Comparison of ENCODE assay signal across 13 cellular contexts in genomic region chr15:99248000-99248727, GRCh38. TPM values are rescaled to one million over a fixed set of nuclear protein-coding genes. Genes with fewer than 3 reads are reported as not detected.
DNase-seq lines count a peak whose midpoint lies in the region; ATAC-seq, FAIRE-seq and TF ChIP-seq lines count a peak whose summit lies in the region.
"Had no signal": no experiment of that assay in that cellular context is flagged by ENCODE, and none has a peak within 500 bp of the region (broad histone marks: within the 10 kb centered on the region; RNA-seq: fewer than 3 reads in every experiment).

No MANE protein-coding gene starts in this region.

- H4K91ac ChIP-seq in mesenchymal stem cell (ENCODE audit: low read length), result no peak overlapping the region

- H3K4me3 ChIP-seq in heart left ventricle, result peak overlapping the region in 11 of 12 donors; percentile 43 to 87 (median 74)
- H3K4me3 ChIP-seq in K562, result no peak overlapping the region
- H3K4me3 ChIP-seq in mesenchymal stem cell (ENCODE audit: insufficient read depth in 1 of 2, low read depth in 1 of 2, low read length in 2 of 2), result peak overlapping the region in 1 of 2 experiments; percentile 94
- peak overlapping the region in 1 of 2 donors; percentile 71 for H3K4me3 ChIP-seq in vagina

- peaks cover 12% of the 10 kb centered on the region for H3K79me1 ChIP-seq in mesenchymal stem cell (replicated peaks; ENCODE audit: low read length, poor library complexity, severe bottlenecking)

- no peak overlapping the region for H3K4me3 Mint-ChIP-seq in T-helper 17 cell

- H3K9me1 ChIP-seq in K562 (ENCODE audit: control insufficient read depth, insufficient read depth, low read length), result no peaks in the 10 kb centered on the region

- H3K4ac ChIP-seq in mesenchymal stem cell (ENCODE audit: low read depth in 1 of 2, low read length in 2 of 2), result no peak overlapping the region

- CTCF ChIA-PET in K562 (lab: Yijun Ruan, JAX; ENCODE audit: low intra/inter-chr PET ratio), result no interaction called here

- TF ChIP-seq RAD21 in K562 (CRISPR knock-in tag; conservative IDR thresholded peaks at IDR 0.05 in 1 of 2, IDR thresholded peaks at IDR 0.05 in 1 of 2), result no peak

- BruUV-seq in K562 (replicated peaks; lab: Mats Ljungman, UMichigan), result no TSS peak

- peaks cover 0 to 42% (median 23%) of the 10 kb centered on the region in 12 donors for H3K4me1 ChIP-seq in heart left ventricle
- peaks cover 0 to 4% of the 10 kb centered on the region in 2 experiments; a peak in 1 of 5 replicates for H3K4me1 ChIP-seq in K562 (replicated peaks in 1 of 2; ENCODE audit: control insufficient read depth in 2 of 2, insufficient read depth in 2 of 2, low read length in 2 of 2)
- peaks cover 2% of the 10 kb centered on the region for H3K4me1 ChIP-seq in mesenchymal stem cell (ENCODE audit: control insufficient read depth, insufficient read depth, low read depth, low read length)
- peaks cover 48% of the 10 kb centered on the region for H3K4me1 ChIP-seq in vagina

- POLR2A ChIA-PET in K562 (lab: Yijun Ruan, JAX), result interaction anchor here (0.6 kb wide), 1 partner anchor 766 kb away, joined by 3 read pairs; no protein-coding TSS in a partner anchor

- FAIRE-seq in K562 (lab: Jason Lieb, UNC), result no peak
- FAIRE-seq: islet of Langerhans had no signal

- no peak overlapping the region for H3K23ac ChIP-seq in mesenchymal stem cell (ENCODE audit: low read length in 2 of 2)

- no peaks in the 10 kb centered on the region for H3K27me3 ChIP-seq in heart left ventricle
- no peaks in the 10 kb centered on the region for H3K27me3 ChIP-seq in K562 (ENCODE audit: control insufficient read depth in 2 of 2, insufficient read depth in 2 of 2, low read length in 2 of 2)
- H3K27me3 ChIP-seq in mesenchymal stem cell (ENCODE audit: control insufficient read depth in 1 of 2, insufficient read depth in 1 of 2, low read length in 2 of 2), result no peaks in the 10 kb centered on the region
- no peaks in the 10 kb centered on the region for H3K27me3 ChIP-seq in vagina

- H2BK12ac ChIP-seq in mesenchymal stem cell (ENCODE audit: low read length in 2 of 2), result no peak overlapping the region

- H3K27ac Mint-ChIP-seq in T-helper 17 cell, result no peak overlapping the region
- H3K27ac Mint-ChIP-seq: brain had no signal

- no peak overlapping the region for H3K14ac ChIP-seq in mesenchymal stem cell (ENCODE audit: low read length in 2 of 2)

- no peak overlapping the region for H2BK120ac ChIP-seq in mesenchymal stem cell (ENCODE audit: low read depth, low read length)

- H3K4me2 ChIP-seq in K562 (ENCODE audit: insufficient read depth, low read length) (no peak overlapping the region), mesenchymal stem cell (ENCODE audit: low read length, poor library complexity, severe bottlenecking) (peak overlapping the region; percentile 74)

- H3K36me3 ChIP-seq in heart left ventricle (peaks cover 0 to 14% (median 0%) of the 10 kb centered on the region in 9 donors), K562 (ENCODE audit: control insufficient read depth, insufficient read depth, low read length) (no peaks in the 10 kb centered on the region), mesenchymal stem cell (ENCODE audit: control insufficient read depth in 1 of 2, insufficient read depth in 2 of 2, low read depth in 1 of 2, low read length in 2 of 2) (peaks cover 0 to 15% of the 10 kb centered on the region in 2 experiments), vagina (no peaks in the 10 kb centered on the region)

- no peaks in the 10 kb centered on the region for H3K36me3 Mint-ChIP-seq in T-helper 17 cell (ENCODE audit: low read depth)

- peaks cover 11% of the 10 kb centered on the region for H3K4me1 Mint-ChIP-seq in T-helper 17 cell

- H3K9ac ChIP-seq in K562 (ENCODE audit: insufficient read depth in 1 of 2, low read depth in 2 of 2, low read length in 2 of 2) (no peak overlapping the region), mesenchymal stem cell (ENCODE audit: low read length) (peak overlapping the region; percentile 96)

- in situ Hi-C loops in K562 (cut with MboI), result no loop called here

- TF ChIP-seq POLR2A in heart left ventricle (IDR thresholded peaks at IDR 0.05), result no peak
- TF ChIP-seq POLR2A in K562 (conservative IDR thresholded peaks at IDR 0.05), result no peak
- no peak for TF ChIP-seq POLR2A in vagina (IDR thresholded peaks at IDR 0.05)

- no peaks in the 10 kb centered on the region for H4K20me1 ChIP-seq in K562 (replicated peaks; ENCODE audit: control insufficient read depth, insufficient read depth, low read length)

- intact Hi-C loops in heart left ventricle (cut with DNase I) (no loop called here), left cardiac atrium (cut with DNase I) (no loop called here), K562 (cut with micrococcal nuclease) (no loop called here), vagina (cut with DNase I) (no loop called here)

- DNase-seq in heart left ventricle, result no peak
- DNase-seq in left cardiac atrium, result no peak
- DNase-seq in K562 (ENCODE audit: extremely low read depth in 1 of 4, low spot score in 3 of 4), result no peak
- DNase-seq in mesenchymal stem cell, result no peak
- no peak for DNase-seq in vagina (ENCODE audit: extremely low spot score in 2 of 2)
- DNase-seq in effector CD4-positive, alpha-beta T cell, result no peak
- no peak for DNase-seq in T-helper 17 cell
- no peak for DNase-seq in OCI-M2 (lab: John Stamatoyannopoulos, UW; ENCODE audit: unreplicated experiment)
- DNase-seq: activated CD8-positive, alpha-beta memory T cell treated with anti-CD3 and anti-CD28 coated beads, Interleukin-2, amount 50 U/mL, for 4 hours; NCI-H146; SIG-M5 had no signal

- no peak overlapping the region for H4K8ac ChIP-seq in mesenchymal stem cell (ENCODE audit: low read length)

- no peak overlapping the region for H3K18ac ChIP-seq in mesenchymal stem cell (ENCODE audit: low read depth in 1 of 2, low read length in 2 of 2)

- 76 to 80% (median 78%) methylated on average over 7 of the region's 7 CpGs for WGBS in heart left ventricle, 4 donors
- 36% methylated on average over 7 of the region's 7 CpGs for WGBS in K562 (ENCODE audit: insufficient coverage, low coverage, missing lambda C conversion rate)
- WGBS in mesenchymal stem cell, result 89% methylated on average over 5 of the region's 7 CpGs

- H2BK5ac ChIP-seq in mesenchymal stem cell (ENCODE audit: low read depth, low read length, poor library complexity, severe bottlenecking), result no peak overlapping the region

- peak overlapping the region in 2 of 12 donors; percentile 93 to 94 for H3K27ac ChIP-seq in heart left ventricle
- H3K27ac ChIP-seq in K562 (ENCODE audit: extremely low read depth, low read depth, low read length), result no peak overlapping the region
- H3K27ac ChIP-seq in mesenchymal stem cell (ENCODE audit: low read length, poor library complexity, severe bottlenecking), result no peak overlapping the region
- H3K27ac ChIP-seq in vagina, result peak overlapping the region; percentile 86

- H3K9me3 ChIP-seq in heart left ventricle, result no peaks in the 10 kb centered on the region
- no peaks in the 10 kb centered on the region for H3K9me3 ChIP-seq in K562 (replicated peaks; ENCODE audit: control insufficient read depth, insufficient read depth, low read depth, low read length)
- no peaks in the 10 kb centered on the region for H3K9me3 ChIP-seq in mesenchymal stem cell (ENCODE audit: control insufficient read depth, low read length)
- no peaks in the 10 kb centered on the region for H3K9me3 ChIP-seq in vagina
- no peaks in the 10 kb centered on the region for H3K9me3 ChIP-seq in T-helper 17 cell (ENCODE audit: control insufficient read depth, low read length, poor library complexity, severe bottlenecking)

- H3K79me2 ChIP-seq in K562 (ENCODE audit: control insufficient read depth, insufficient read depth, low read length), result no peaks in the 10 kb centered on the region

- no peak overlapping the region for H2BK15ac ChIP-seq in mesenchymal stem cell (ENCODE audit: low read depth, poor library complexity, severe bottlenecking)

- H3K27me3 Mint-ChIP-seq in T-helper 17 cell, result peaks cover 3% of the 10 kb centered on the region

- H2AK5ac ChIP-seq in mesenchymal stem cell (ENCODE audit: low read length, severe bottlenecking), result peak overlapping the region; percentile 54

- TF ChIP-seq CTCF in heart left ventricle (IDR thresholded peaks at IDR 0.05) (no peak), K562 (IDR thresholded peaks at IDR 0.05 in 2 of 3, conservative IDR thresholded peaks at IDR 0.05 in 1 of 3; ENCODE audit: insufficient read depth in 2 of 3, low read depth in 1 of 3, low read length in 3 of 3) (no peak), vagina (IDR thresholded peaks at IDR 0.05) (no peak)

- no peak for TF ChIP-seq EP300 in K562 (IDR thresholded peaks at IDR 0.05; ENCODE audit: low read length)

- H2AFZ ChIP-seq in K562 (ENCODE audit: low read depth, low read length) (no peak overlapping the region), mesenchymal stem cell (ENCODE audit: low read depth, low read length) (no peak overlapping the region)

- no peak for ATAC-seq in heart left ventricle
- ATAC-seq in left cardiac atrium, result no peak
- ATAC-seq in K562, result no peak
- ATAC-seq in T-helper 17 cell, result no peak

RNA-seq across cellular contexts. Expression of gene TTC23, which starts 1.2 kb away (rescaled TPM):
- total RNA-seq in heart left ventricle, result 10 to 100 TPM in 8 of 9 donors, 1 to 10 TPM in 1; 9.3 to 19.5 (median 12.4) TPM
- 1 to 10 TPM; 5.7 to 8.9 TPM for polyA plus RNA-seq in heart left ventricle
- total RNA-seq in left cardiac atrium, result 10 to 100 TPM; 11.9 to 13.7 TPM
- 2.8 and 8.4 TPM in 2 replicates for total RNA-seq in K562 (2011; cell fraction: chromatin; rRNA removed; ENCODE audit: low replicate concordance)
- total RNA-seq in K562 (2011; cell fraction: nucleolus; rRNA removed), result 1.4 and 2.3 TPM in 2 replicates
- 2.6 and 4.2 TPM in 2 replicates for total RNA-seq in K562 (2011; cell fraction: nucleoplasm; rRNA removed)
- 2.3 TPM in 2 replicates for total RNA-seq in K562 (2014; rRNA removed)
- 3.7 and 4.1 TPM in 2 replicates for total RNA-seq in K562 (2014; rRNA removed; fragmentation: Illumina TruSeq; extraction: Trizol)
- total RNA-seq in K562 (2015; rRNA removed; fragmentation: Illumina TruSeq; extraction: Trizol), result 4.5 and 4.6 TPM in 2 replicates
- total RNA-seq in K562 (2021), result 3.2 and 3.5 TPM in 2 replicates
- polyA plus RNA-seq in K562 (2011; rRNA removed), result 0.91 and 1.7 TPM in 2 replicates
- polyA plus RNA-seq in K562 (2011; cell fraction: cytosol; rRNA removed), result 0.49 and 0.63 TPM in 2 replicates
- 1.6 and 2.9 TPM in 2 replicates for polyA plus RNA-seq in K562 (2011; cell fraction: nucleus; rRNA removed)
- 3.2 and 4.6 TPM in 2 replicates for polyA plus RNA-seq in K562 (2012)
- polyA plus RNA-seq in K562 (2014; fragmentation: Illumina TruSeq; extraction: Trizol), result 3.4 and 3.7 TPM in 2 replicates
- under 1 TPM; 0.41 to 0.69 TPM for polyA plus RNA-seq in K562 (2014; fragmentation: Nextera tagmentation; extraction: Ambion mirVana)
- polyA plus RNA-seq in K562 (2014; rRNA removed), result 1.7 and 2.5 TPM in 2 replicates
- polyA minus RNA-seq in K562 (2011; rRNA and poly(A)+ RNA removed), result 1.7 and 2.0 TPM in 2 replicates
- polyA minus RNA-seq in K562 (2011; cell fraction: cytosol; rRNA and poly(A)+ RNA removed), result 1.0 and 2.2 TPM in 2 replicates
- 2.3 TPM in 2 replicates for polyA minus RNA-seq in K562 (2011; cell fraction: nucleus; rRNA and poly(A)+ RNA removed)
- polyA plus RNA-seq in mesenchymal stem cell (2013, experiment 1 of 2), result 17.5 TPM
- polyA plus RNA-seq in mesenchymal stem cell (2013, experiment 2 of 2), result 17.1 TPM
- total RNA-seq in vagina, result 64.1 TPM
- under 1 TPM in 1 of 2 donors, not detected in 1; 0.30 TPM for total RNA-seq in T-helper 17 cell

RNA-seq across cellular contexts. Expression of gene LRRC28, which starts 3.1 kb away (rescaled TPM):
- total RNA-seq in heart left ventricle, result 10 to 100 TPM; 16.0 to 28.6 (median 21.3) TPM
- 10 to 100 TPM in 1 of 2 donors, 1 to 10 TPM in 1; 5.1 to 13.2 TPM for polyA plus RNA-seq in heart left ventricle
- 10 to 100 TPM; 23.8 to 25.2 TPM for total RNA-seq in left cardiac atrium
- total RNA-seq in K562 (2011; cell fraction: chromatin; rRNA removed; ENCODE audit: low replicate concordance), result 10.4 and 19.6 TPM in 2 replicates
- 4.2 and 11.6 TPM in 2 replicates for total RNA-seq in K562 (2011; cell fraction: nucleolus; rRNA removed)
- total RNA-seq in K562 (2011; cell fraction: nucleoplasm; rRNA removed), result 9.2 and 15.8 TPM in 2 replicates
- total RNA-seq in K562 (2014; rRNA removed), result 6.8 and 8.1 TPM in 2 replicates
- total RNA-seq in K562 (2014; rRNA removed; fragmentation: Illumina TruSeq; extraction: Trizol), result 5.8 and 7.8 TPM in 2 replicates
- total RNA-seq in K562 (2015; rRNA removed; fragmentation: Illumina TruSeq; extraction: Trizol), result 6.6 and 7.2 TPM in 2 replicates
- 5.9 and 9.3 TPM in 2 replicates for total RNA-seq in K562 (2021)
- 6.5 and 17.4 TPM in 2 replicates for polyA plus RNA-seq in K562 (2011; rRNA removed)
- 8.4 and 9.0 TPM in 2 replicates for polyA plus RNA-seq in K562 (2011; cell fraction: cytosol; rRNA removed)
- polyA plus RNA-seq in K562 (2011; cell fraction: nucleus; rRNA removed), result 6.5 and 10.0 TPM in 2 replicates
- 5.6 and 11.3 TPM in 2 replicates for polyA plus RNA-seq in K562 (2012)
- 6.7 and 7.9 TPM in 2 replicates for polyA plus RNA-seq in K562 (2014; fragmentation: Illumina TruSeq; extraction: Trizol)
- polyA plus RNA-seq in K562 (2014; fragmentation: Nextera tagmentation; extraction: Ambion mirVana), result 10 to 100 TPM in 1 of 2 experiments, 1 to 10 TPM in 1; 9.2 to 10.0 TPM
- polyA plus RNA-seq in K562 (2014; rRNA removed), result 5.5 and 8.6 TPM in 2 replicates
- polyA minus RNA-seq in K562 (2011; rRNA and poly(A)+ RNA removed), result 11.1 and 19.8 TPM in 2 replicates
- polyA minus RNA-seq in K562 (2011; cell fraction: cytosol; rRNA and poly(A)+ RNA removed), result 3.4 and 5.7 TPM in 2 replicates
- 7.3 and 14.5 TPM in 2 replicates for polyA minus RNA-seq in K562 (2011; cell fraction: nucleus; rRNA and poly(A)+ RNA removed)
- 17.9 TPM for polyA plus RNA-seq in mesenchymal stem cell (2013, experiment 1 of 2)
- polyA plus RNA-seq in mesenchymal stem cell (2013, experiment 2 of 2), result 18.1 TPM
- total RNA-seq in vagina, result 23.8 TPM
- 10 to 100 TPM; 12.6 to 15.6 TPM for total RNA-seq in T-helper 17 cell
